In the genomic region with DNA sequence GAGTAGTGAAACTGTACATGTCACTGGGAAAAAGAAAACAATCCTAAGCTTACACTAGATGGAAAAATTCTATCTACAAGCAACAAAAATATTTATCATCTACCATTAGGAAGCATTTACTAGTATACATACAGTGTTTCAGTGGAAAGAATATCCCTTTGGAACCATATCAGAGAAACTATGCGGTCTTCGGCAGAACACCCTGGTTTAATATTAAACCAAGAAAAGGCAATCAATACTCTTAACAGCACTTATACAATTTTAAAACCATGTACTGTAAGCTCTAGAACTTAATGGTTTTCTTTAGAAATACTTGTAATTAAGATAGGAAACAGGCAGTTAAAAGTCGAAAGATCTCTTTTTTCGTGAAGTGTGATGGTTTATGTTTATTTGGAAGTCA, we compare ENCODE assay signal across 23 cellular contexts.
"Had no signal": no experiment of that assay in that cellular context is flagged by ENCODE, and none has a peak within 500 bp of the region (broad histone marks: within the 10 kb centered on the region; RNA-seq: fewer than 3 reads in every experiment).

No MANE protein-coding gene starts in this region.

- DNase-seq: activated CD4-positive, alpha-beta memory T cell treated with anti-CD3 and anti-CD28 coated beads, Interleukin-2, amount 10 ng/mL, durations not matched to agents 7 days and 5 days; activated CD4-positive, alpha-beta T cell treated with anti-CD3 and anti-CD28 coated beads, Interleukin-2, amount 10 ng/mL, durations not matched to agents 24 days and 14 days; activated effector memory CD4-positive, alpha-beta T cell treated with anti-CD3 and anti-CD28 coated beads, Interleukin-2, amount 50 U/mL, for 16 hours; activated naive CD4-positive, alpha-beta T cell treated with anti-CD3 and anti-CD28 coated beads, Interleukin-2, amount 10 ng/mL, durations not matched to agents 7 days and 5 days; activated naive CD8-positive, alpha-beta T cell treated with anti-CD3 and anti-CD28 coated beads, Interleukin-2, amount 50 U/mL, for 24 hours; activated T-cell treated with anti-CD3 and anti-CD28 coated beads, Interleukin-2, amount 50 U/mL, for 72 hours; effector CD8-positive, alpha-beta T cell; foreskin melanocyte; glutamatergic neuron; hippocampal formation; kidney glomerular epithelial cell; left ventricle myocardium superior; naive B cell; stimulated activated CD4-positive, alpha-beta T cell treated with anti-CD3 and anti-CD28 coated beads, Interleukin-2, amount 100 ng/mL, for 24 hours; transverse colon; uterus had no signal

- H3K9me3 Mint-ChIP-seq: activated CD4-positive, alpha-beta memory T cell treated with anti-CD3 and anti-CD28 coated beads, Interleukin-2, amount 10 ng/mL, durations not matched to agents 7 days and 5 days; activated CD4-positive, alpha-beta T cell treated with anti-CD3 and anti-CD28 coated beads, Interleukin-2, amount 10 ng/mL, durations not matched to agents 24 days and 14 days; activated naive CD4-positive, alpha-beta T cell treated with anti-CD3 and anti-CD28 coated beads, Interleukin-2, amount 10 ng/mL, durations not matched to agents 7 days and 5 days; activated naive CD8-positive, alpha-beta T cell treated with anti-CD3 and anti-CD28 coated beads, Interleukin-2, amount 50 U/mL, for 24 hours; activated T-cell treated with anti-CD3 and anti-CD28 coated beads, Interleukin-2, amount 50 U/mL, for 72 hours; dendritic cell treated with granulocyte-macrophage colony-stimulating factor and Interleukin-4, amounts not matched to agents 40 ng/mL and 50 ng/mL, for 4 days; memory B cell; naive B cell; neural crest cell; stimulated activated memory B cell treated with anti-CD40 and anti-IgM and Interleukin-4, amounts not matched to agents 10 μg/mL and 1 μg/mL and 100 μg/mL, for 72 hours had no signal

- H3K27me3 Mint-ChIP-seq: activated CD4-positive, alpha-beta memory T cell treated with anti-CD3 and anti-CD28 coated beads, Interleukin-2, amount 10 ng/mL, durations not matched to agents 7 days and 5 days; activated CD4-positive, alpha-beta T cell treated with anti-CD3 and anti-CD28 coated beads, Interleukin-2, amount 10 ng/mL, durations not matched to agents 24 days and 14 days; activated naive CD4-positive, alpha-beta T cell treated with anti-CD3 and anti-CD28 coated beads, Interleukin-2, amount 10 ng/mL, durations not matched to agents 7 days and 5 days; activated naive CD8-positive, alpha-beta T cell treated with anti-CD3 and anti-CD28 coated beads, Interleukin-2, amount 50 U/mL, for 24 hours; dendritic cell treated with granulocyte-macrophage colony-stimulating factor and Interleukin-4, amounts not matched to agents 40 ng/mL and 50 ng/mL, for 4 days; memory B cell; naive B cell; stimulated activated memory B cell treated with anti-CD40 and anti-IgM and Interleukin-4, amounts not matched to agents 10 μg/mL and 1 μg/mL and 100 μg/mL, for 72 hours had no signal

- H3K4me1 ChIP-seq: uterus had no signal

- ATAC-seq: activated CD4-positive, CD25-positive, alpha-beta regulatory T cell treated with anti-CD3 and anti-CD28 coated beads, Interleukin-2, amount 50 U/mL, for 24 hours; activated naive CD8-positive, alpha-beta T cell treated with anti-CD3 and anti-CD28 coated beads, Interleukin-2, amount 50 U/mL, for 24 hours; activated T-cell treated with anti-CD3 and anti-CD28 coated beads, Interleukin-2, amount 50 U/mL, for 72 hours; esophagus mucosa; left ventricle myocardium superior; stimulated activated memory B cell treated with anti-CD40 and anti-IgM and Interleukin-4, amounts not matched to agents 10 μg/mL and 1 μg/mL and 100 μg/mL, for 72 hours had no signal

- H3K4me1 Mint-ChIP-seq: activated CD4-positive, alpha-beta memory T cell treated with anti-CD3 and anti-CD28 coated beads, Interleukin-2, amount 10 ng/mL, durations not matched to agents 7 days and 5 days; activated CD4-positive, alpha-beta T cell treated with anti-CD3 and anti-CD28 coated beads, Interleukin-2, amount 10 ng/mL, durations not matched to agents 24 days and 14 days; activated naive CD4-positive, alpha-beta T cell treated with anti-CD3 and anti-CD28 coated beads, Interleukin-2, amount 10 ng/mL, durations not matched to agents 7 days and 5 days; activated naive CD8-positive, alpha-beta T cell treated with anti-CD3 and anti-CD28 coated beads, Interleukin-2, amount 50 U/mL, for 24 hours; memory B cell; naive B cell; stimulated activated memory B cell treated with anti-CD40 and anti-IgM and Interleukin-4, amounts not matched to agents 10 μg/mL and 1 μg/mL and 100 μg/mL, for 72 hours had no signal

- H3K27me3 ChIP-seq: transverse colon, uterus had no signal

- H3K4me3 Mint-ChIP-seq: activated CD4-positive, alpha-beta memory T cell treated with anti-CD3 and anti-CD28 coated beads, Interleukin-2, amount 10 ng/mL, durations not matched to agents 7 days and 5 days; activated CD4-positive, alpha-beta T cell treated with anti-CD3 and anti-CD28 coated beads, Interleukin-2, amount 10 ng/mL, durations not matched to agents 24 days and 14 days; activated naive CD4-positive, alpha-beta T cell treated with anti-CD3 and anti-CD28 coated beads, Interleukin-2, amount 10 ng/mL, durations not matched to agents 7 days and 5 days; activated naive CD8-positive, alpha-beta T cell treated with anti-CD3 and anti-CD28 coated beads, Interleukin-2, amount 50 U/mL, for 24 hours; activated T-cell treated with anti-CD3 and anti-CD28 coated beads, Interleukin-2, amount 50 U/mL, for 72 hours; dendritic cell treated with granulocyte-macrophage colony-stimulating factor and Interleukin-4, amounts not matched to agents 40 ng/mL and 50 ng/mL, for 4 days; memory B cell; naive B cell; neural crest cell; stimulated activated memory B cell treated with anti-CD40 and anti-IgM and Interleukin-4, amounts not matched to agents 10 μg/mL and 1 μg/mL and 100 μg/mL, for 72 hours had no signal

- H3K9me3 ChIP-seq: prostate gland, transverse colon, uterus had no signal

- H3K36me3 ChIP-seq: prostate gland, uterus had no signal

- H3K4me3 ChIP-seq: prostate gland, transverse colon, uterus had no signal

- H3K27ac ChIP-seq: uterus had no signal

- H3K27ac Mint-ChIP-seq: activated CD4-positive, alpha-beta memory T cell treated with anti-CD3 and anti-CD28 coated beads, Interleukin-2, amount 10 ng/mL, durations not matched to agents 7 days and 5 days; activated CD4-positive, alpha-beta T cell treated with anti-CD3 and anti-CD28 coated beads, Interleukin-2, amount 10 ng/mL, durations not matched to agents 24 days and 14 days; activated naive CD4-positive, alpha-beta T cell treated with anti-CD3 and anti-CD28 coated beads, Interleukin-2, amount 10 ng/mL, durations not matched to agents 7 days and 5 days; activated naive CD8-positive, alpha-beta T cell treated with anti-CD3 and anti-CD28 coated beads, Interleukin-2, amount 50 U/mL, for 24 hours; activated T-cell treated with anti-CD3 and anti-CD28 coated beads, Interleukin-2, amount 50 U/mL, for 72 hours; dendritic cell treated with granulocyte-macrophage colony-stimulating factor and Interleukin-4, amounts not matched to agents 40 ng/mL and 50 ng/mL, for 4 days; memory B cell; naive B cell; stimulated activated memory B cell treated with anti-CD40 and anti-IgM and Interleukin-4, amounts not matched to agents 10 μg/mL and 1 μg/mL and 100 μg/mL, for 72 hours had no signal
